Comparison of ENCODE assay signal across 1 cellular context in the genomic region with DNA sequence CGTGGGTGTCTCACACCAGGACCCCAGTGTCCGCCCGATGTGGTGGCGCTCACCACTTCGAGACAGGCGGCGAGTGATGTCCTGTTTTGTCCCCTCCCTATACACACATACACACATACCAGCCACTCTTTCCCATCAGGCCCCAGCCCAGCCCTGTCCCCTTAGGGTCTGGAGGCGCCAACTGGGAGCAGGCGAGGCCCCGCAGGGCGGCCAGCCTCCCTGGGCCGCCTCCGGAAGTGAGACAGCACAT.
TF ChIP-seq lines count a peak whose summit lies in the region.

No MANE protein-coding gene starts in this region.

TF ChIP-seq in GM12878, 131 proteins besides CTCF, POLR2A, EP300 and RAD21:
- TF ChIP-seq ZSCAN29 (IDR thresholded peaks at IDR 0.05) (no peak), SIN3A (IDR thresholded peaks at IDR 0.05; ENCODE audit: low read depth, low read length) (no peak), CREB1 (IDR thresholded peaks at IDR 0.05; ENCODE audit: low read depth) (peak; percentile 71; the same call in 1 of the 2 replicates), HDAC2 (IDR thresholded peaks at IDR 0.05) (no peak), ZBED1 (IDR thresholded peaks at IDR 0.05; ENCODE audit: borderline replicate concordance) (no peak), STAT3 (IDR thresholded peaks at IDR 0.05; ENCODE audit: low read depth, low read length) (no peak), NBN (IDR thresholded peaks at IDR 0.05) (peak; percentile 73; the same call in 1 of the 2 replicates), BHLHE40 (IDR thresholded peaks at IDR 0.05; ENCODE audit: borderline replicate concordance in 1 of 2, low read depth in 2 of 2, low read length in 1 of 2) (no peak; a peak in 1 of 4 replicates), CREM (IDR thresholded peaks at IDR 0.05; ENCODE audit: low read depth) (peak; percentile 60; the same call in 1 of the 2 replicates), ESRRA (IDR thresholded peaks at IDR 0.05; ENCODE audit: low read length) (no peak), SREBF2 (IDR thresholded peaks at IDR 0.05; ENCODE audit: low read length) (no peak), BACH1 (IDR thresholded peaks at IDR 0.05; ENCODE audit: borderline replicate concordance) (peak; percentile 71; the same call in 1 of the 2 replicates), CHD2 (IDR thresholded peaks at IDR 0.05; ENCODE audit: borderline replicate concordance, low read depth, low read length) (0 out of 2 replicates have a peak, but pooled peaks have one; percentile 37), RUNX3 (IDR thresholded peaks at IDR 0.05; ENCODE audit: low read length) (peak; percentile 63; the same call in 1 of the 2 replicates), TCF7 (IDR thresholded peaks at IDR 0.05; ENCODE audit: borderline replicate concordance) (no peak), RB1 (IDR thresholded peaks at IDR 0.05; ENCODE audit: borderline replicate concordance) (no peak), PML (IDR thresholded peaks at IDR 0.05; ENCODE audit: low read length) (peak; percentile 19; the same call in 1 of the 2 replicates), CBFB (IDR thresholded peaks at IDR 0.05; ENCODE audit: low read depth) (peak; percentile 81; the same call in 1 of the 2 replicates), KDM1A (IDR thresholded peaks at IDR 0.05; ENCODE audit: borderline replicate concordance) (no peak), HCFC1 (IDR thresholded peaks at IDR 0.05; ENCODE audit: low read length) (no peak), POLR2AphosphoS5 (IDR thresholded peaks at IDR 0.05; ENCODE audit: low read length) (peak; percentile 86; the same call in 1 of the 2 replicates), IKZF1 (conservative IDR thresholded peaks at IDR 0.05) (0 out of 2 replicates have a peak, but pooled peaks have one; percentile 97), BMI1 (IDR thresholded peaks at IDR 0.05; ENCODE audit: borderline replicate concordance) (no peak), TAF1 (IDR thresholded peaks at IDR 0.05; ENCODE audit: borderline replicate concordance, low read depth, low read length) (peak; percentile 88; the same call in 1 of the 2 replicates), MTA3 (IDR thresholded peaks at IDR 0.05; ENCODE audit: borderline replicate concordance, low read length) (0 out of 2 replicates have a peak, but pooled peaks have one; percentile 9), POU2F2 (IDR thresholded peaks at IDR 0.05; ENCODE audit: borderline replicate concordance, low read depth, low read length) (peak; percentile 70; the same call in 1 of the 3 replicates), SIX5 (IDR thresholded peaks at IDR 0.05; ENCODE audit: low read depth, low read length, severe bottlenecking) (peak; percentile 14), JUNB (IDR thresholded peaks at IDR 0.05) (no peak), FOS (IDR thresholded peaks at IDR 0.05; ENCODE audit: borderline replicate concordance, extremely low read depth, insufficient read length) (no peak), POLR2AphosphoS2 (IDR thresholded peaks at IDR 0.05; ENCODE audit: low read depth, low read length) (no peak), MXI1 (IDR thresholded peaks at IDR 0.05; ENCODE audit: low read depth, low read length) (no peak), SMAD5 (IDR thresholded peaks at IDR 0.05; ENCODE audit: low read depth) (no peak), EED (IDR thresholded peaks at IDR 0.05; ENCODE audit: low read depth) (no peak), WRNIP1 (IDR thresholded peaks at IDR 0.05; ENCODE audit: borderline replicate concordance, low read depth, low read length) (0 out of 2 replicates have a peak, but pooled peaks have one; percentile 4), ELK1 (IDR thresholded peaks at IDR 0.05; ENCODE audit: low read depth, low read length) (0 out of 2 replicates have a peak, but pooled peaks have one; percentile 44), MLLT1 (IDR thresholded peaks at IDR 0.05) (0 out of 2 replicates have a peak, but pooled peaks have one; percentile 18), ZZZ3 (IDR thresholded peaks at IDR 0.05; ENCODE audit: control insufficient read depth, insufficient read length, low read depth) (no peak), MYB (IDR thresholded peaks at IDR 0.05; ENCODE audit: borderline replicate concordance, low read depth, low read length) (no peak), KAT2A (conservative IDR thresholded peaks at IDR 0.05; ENCODE audit: control insufficient read depth, low read depth, low read length) (no peak), NFIC (IDR thresholded peaks at IDR 0.05; ENCODE audit: low read depth, low read length) (no peak)
- TF ChIP-seq, protein P1, sequence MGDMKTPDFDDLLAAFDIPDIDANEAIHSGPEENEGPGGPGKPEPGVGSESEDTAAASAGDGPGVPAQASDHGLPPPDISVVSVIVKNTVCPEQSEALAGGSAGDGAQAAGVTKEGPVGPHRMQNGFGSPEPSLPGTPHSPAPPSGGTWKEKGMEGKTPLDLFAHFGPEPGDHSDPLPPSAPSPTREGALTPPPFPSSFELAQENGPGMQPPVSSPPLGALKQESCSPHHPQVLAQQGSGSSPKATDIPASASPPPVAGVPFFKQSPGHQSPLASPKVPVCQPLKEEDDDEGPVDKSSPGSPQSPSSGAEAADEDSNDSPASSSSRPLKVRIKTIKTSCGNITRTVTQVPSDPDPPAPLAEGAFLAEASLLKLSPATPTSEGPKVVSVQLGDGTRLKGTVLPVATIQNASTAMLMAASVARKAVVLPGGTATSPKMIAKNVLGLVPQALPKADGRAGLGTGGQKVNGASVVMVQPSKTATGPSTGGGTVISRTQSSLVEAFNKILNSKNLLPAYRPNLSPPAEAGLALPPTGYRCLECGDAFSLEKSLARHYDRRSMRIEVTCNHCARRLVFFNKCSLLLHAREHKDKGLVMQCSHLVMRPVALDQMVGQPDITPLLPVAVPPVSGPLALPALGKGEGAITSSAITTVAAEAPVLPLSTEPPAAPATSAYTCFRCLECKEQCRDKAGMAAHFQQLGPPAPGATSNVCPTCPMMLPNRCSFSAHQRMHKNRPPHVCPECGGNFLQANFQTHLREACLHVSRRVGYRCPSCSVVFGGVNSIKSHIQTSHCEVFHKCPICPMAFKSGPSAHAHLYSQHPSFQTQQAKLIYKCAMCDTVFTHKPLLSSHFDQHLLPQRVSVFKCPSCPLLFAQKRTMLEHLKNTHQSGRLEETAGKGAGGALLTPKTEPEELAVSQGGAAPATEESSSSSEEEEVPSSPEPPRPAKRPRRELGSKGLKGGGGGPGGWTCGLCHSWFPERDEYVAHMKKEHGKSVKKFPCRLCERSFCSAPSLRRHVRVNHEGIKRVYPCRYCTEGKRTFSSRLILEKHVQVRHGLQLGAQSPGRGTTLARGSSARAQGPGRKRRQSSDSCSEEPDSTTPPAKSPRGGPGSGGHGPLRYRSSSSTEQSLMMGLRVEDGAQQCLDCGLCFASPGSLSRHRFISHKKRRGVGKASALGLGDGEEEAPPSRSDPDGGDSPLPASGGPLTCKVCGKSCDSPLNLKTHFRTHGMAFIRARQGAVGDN (IDR thresholded peaks at IDR 0.05) = peak; percentile 67
- TF ChIP-seq, protein P2, sequence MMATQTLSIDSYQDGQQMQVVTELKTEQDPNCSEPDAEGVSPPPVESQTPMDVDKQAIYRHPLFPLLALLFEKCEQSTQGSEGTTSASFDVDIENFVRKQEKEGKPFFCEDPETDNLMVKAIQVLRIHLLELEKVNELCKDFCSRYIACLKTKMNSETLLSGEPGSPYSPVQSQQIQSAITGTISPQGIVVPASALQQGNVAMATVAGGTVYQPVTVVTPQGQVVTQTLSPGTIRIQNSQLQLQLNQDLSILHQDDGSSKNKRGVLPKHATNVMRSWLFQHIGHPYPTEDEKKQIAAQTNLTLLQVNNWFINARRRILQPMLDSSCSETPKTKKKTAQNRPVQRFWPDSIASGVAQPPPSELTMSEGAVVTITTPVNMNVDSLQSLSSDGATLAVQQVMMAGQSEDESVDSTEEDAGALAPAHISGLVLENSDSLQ (IDR thresholded peaks at IDR 0.05) = no peak
